ENCODE assay signal across 12 cellular contexts in genomic region chr2:3563521-3563976, GRCh38. TPM values are rescaled to one million over a fixed set of nuclear protein-coding genes. Genes with fewer than 3 reads are reported as not detected.
DNase-seq lines count a peak whose midpoint lies in the region; ATAC-seq and TF ChIP-seq lines count a peak whose summit lies in the region.
"Had no signal": no experiment of that assay in that cellular context is flagged by ENCODE, and none has a peak within 500 bp of the region (broad histone marks: within the 10 kb centered on the region; RNA-seq: fewer than 3 reads in every experiment).

No MANE protein-coding gene starts in this region.

- H3K27ac ChIP-seq in heart left ventricle, result no peak overlapping the region
- H3K27ac ChIP-seq: left ventricle myocardium inferior, upper lobe of left lung had no signal

- peak; percentile 65 for ATAC-seq in GM18502 (IDR thresholded peaks at IDR 0.05; ENCODE audit: poor library complexity, unreplicated experiment)
- ATAC-seq in GM19467 (IDR thresholded peaks at IDR 0.05; ENCODE audit: unreplicated experiment), result peak; percentile 40
- ATAC-seq in HG02943 (IDR thresholded peaks at IDR 0.05; ENCODE audit: low read depth, unreplicated experiment), result peak; percentile 56
- ATAC-seq in heart left ventricle, result no peak

- no peak overlapping the region for H3K4me3 ChIP-seq in heart left ventricle
- H3K4me3 ChIP-seq: left ventricle myocardium inferior, upper lobe of left lung had no signal

- H3K27me3 ChIP-seq in heart left ventricle, result no peaks in the 10 kb centered on the region
- H3K27me3 ChIP-seq: upper lobe of left lung had no signal

- intact Hi-C loops in heart left ventricle (cut with DNase I), result no loop called here

- TF ChIP-seq CTCF in heart left ventricle (IDR thresholded peaks at IDR 0.05), result no peak

- peaks cover 0 to 8% (median 6%) of the 10 kb centered on the region in 12 donors for H3K4me1 ChIP-seq in heart left ventricle

- 92 to 97% (median 94%) methylated on average over 3 to 5 of the region's 5 CpGs for WGBS in heart left ventricle, 4 donors

- H3K9me3 ChIP-seq in heart left ventricle, result no peaks in the 10 kb centered on the region
- H3K9me3 ChIP-seq: left ventricle myocardium inferior, upper lobe of left lung had no signal

- DNase-seq in OCI-M1 (lab: John Stamatoyannopoulos, UW) (peak; percentile 60), Kasumi-1 (lab: John Stamatoyannopoulos, UW) (no peak), heart left ventricle (no peak)
- DNase-seq in activated naive CD4-positive, alpha-beta T cell (lab: John Stamatoyannopoulos, UW), result no peak
- no peak for DNase-seq in activated CD4-positive, alpha-beta T cell treated with anti-CD3 and anti-CD28 coated beads for 1 hour
- DNase-seq: CD4-positive, CD25-positive, alpha-beta regulatory T cell; left ventricle myocardium inferior; NCI-H82; upper lobe of left lung had no signal

- TF ChIP-seq POLR2A in heart left ventricle (IDR thresholded peaks at IDR 0.05), result no peak

- H3K36me3 ChIP-seq in heart left ventricle, result peaks cover 0 to 12% (median 0%) of the 10 kb centered on the region in 9 donors
- H3K36me3 ChIP-seq: upper lobe of left lung had no signal

RNA-seq across cellular contexts. Expression of gene RNASEH1, which starts 5.4 kb away (rescaled TPM):
- total RNA-seq in heart left ventricle, result 10 to 100 TPM; 18.3 to 23.6 (median 20.0) TPM
- 10 to 100 TPM; 12.8 to 31.4 TPM for polyA plus RNA-seq in heart left ventricle

RNA-seq across cellular contexts. Expression of gene RPS7, which starts 11.5 kb away (rescaled TPM):
- total RNA-seq in heart left ventricle, result 1,000 to 10,000 TPM in 1 of 9 donors, 100 to 1,000 TPM in 8; 407 to 1,112 (median 628) TPM
- polyA plus RNA-seq in heart left ventricle, result 1,000 to 10,000 TPM; 1,474 to 1,813 TPM

RNA-seq across cellular contexts. Expression of gene COLEC11, which starts 31.4 kb away (rescaled TPM):
- 1 to 10 TPM; 2.3 to 9.9 (median 2.9) TPM for total RNA-seq in heart left ventricle
- 10 to 100 TPM in 1 of 2 donors, 1 to 10 TPM in 1; 8.8 to 12.5 TPM for polyA plus RNA-seq in heart left ventricle
- total RNA-seq: CD4-positive, CD25-positive, alpha-beta regulatory T cell had no signal
- polyA plus RNA-seq: CD4-positive, CD25-positive, alpha-beta regulatory T cell had no signal

RNA-seq across cellular contexts. Expression of gene ADI1, which starts 44.2 kb away (rescaled TPM):
- total RNA-seq in heart left ventricle, result 100 to 1,000 TPM in 8 of 9 donors, 10 to 100 TPM in 1; 94.6 to 200 (median 172) TPM
- 100 to 1,000 TPM in 1 of 2 donors, 10 to 100 TPM in 1; 69.2 to 139 TPM for polyA plus RNA-seq in heart left ventricle

Comparison
In these comparisons a context has a peak if more than half of its experiments do, and no peak if none do; other contexts are left out.
1. ATAC-seq: peak in GM18502 (single experiment), GM19467 (single experiment) and HG02943 (single experiment); none in heart left ventricle (0 of 4).